Comparison of ENCODE assay signal across 28 cellular contexts in the genomic region with DNA sequence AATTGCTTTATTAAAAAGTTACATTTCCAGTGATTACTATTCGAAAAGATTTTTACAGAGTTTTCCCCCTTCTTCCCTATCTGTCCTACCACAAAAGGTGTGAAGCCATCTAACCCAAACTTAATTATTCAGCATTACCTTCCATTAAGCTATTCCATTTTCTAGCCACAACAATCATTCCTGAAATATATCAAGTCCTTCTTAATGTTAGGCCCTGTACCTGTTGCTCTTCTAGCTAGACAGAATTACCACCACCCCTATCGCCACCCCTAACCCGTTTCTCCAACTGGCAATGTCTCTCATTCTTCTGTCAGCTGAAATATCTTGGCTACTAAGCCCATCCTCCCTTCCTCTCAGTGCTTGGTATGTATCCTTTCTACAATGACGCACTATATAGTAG. TPM values are rescaled to one million over a fixed set of nuclear protein-coding genes. Genes with fewer than 3 reads are reported as not detected.
DNase-seq lines count a peak whose midpoint lies in the region; ATAC-seq and TF ChIP-seq lines count a peak whose summit lies in the region.
"Had no signal": no experiment of that assay in that cellular context is flagged by ENCODE, and none has a peak within 500 bp of the region (broad histone marks: within the 10 kb centered on the region; RNA-seq: fewer than 3 reads in every experiment).

No MANE protein-coding gene starts in this region.

- CTCF ChIA-PET in HEK293 (lab: Yijun Ruan, JAX) = no interaction called here

- 86% methylated on average over 4 of the region's 4 CpGs for WGBS in right cardiac atrium
- whole genome bisulfite sequencing in esophagus muscularis mucosa = 89% methylated on average over 4 of the region's 4 CpGs
- 88 to 96% (median 93%) methylated on average over 4 of the region's 4 CpGs for WGBS in spleen, 5 donors

- H3K9me3 ChIP-seq in left ventricle myocardium inferior (replicated peaks) (no peaks in the 10 kb centered on the region), right cardiac atrium (ENCODE audit: control insufficient read depth, low read length) (no peaks in the 10 kb centered on the region), HEK293 (ENCODE audit: control insufficient read depth, insufficient read depth, low read depth, low read length) (no peaks in the 10 kb centered on the region), esophagus muscularis mucosa (no peaks in the 10 kb centered on the region), spleen (no peaks in the 10 kb centered on the region), MG63 (no peaks in the 10 kb centered on the region)
- H3K9me3 ChIP-seq: colonic mucosa, lower lobe of right lung, neutrophil, Peyer's patch, SJCRH30 had no signal

- H3K4me3 ChIP-seq in left ventricle myocardium inferior (no peak overlapping the region), right cardiac atrium (ENCODE audit: low read length) (no peak overlapping the region), HEK293 (ENCODE audit: low read depth, low read length) (no peak overlapping the region), esophagus muscularis mucosa (no peak overlapping the region), spleen (no peak overlapping the region), MG63 (no peak overlapping the region)
- H3K4me3 ChIP-seq: colonic mucosa, lower lobe of right lung, Peyer's patch, SJCRH30 had no signal

- ATAC-seq in right cardiac atrium (no peak), HG02610 (IDR thresholded peaks at IDR 0.05; ENCODE audit: unreplicated experiment) (no peak)
- ATAC-seq: lower lobe of right lung; stimulated activated naive B cell treated with anti-CD40 and anti-IgM and Interleukin-4, amounts not matched to agents 10 μg/mL and 1 μg/mL and 100 μg/mL, for 72 hours had no signal

- H3K4me1 ChIP-seq in left ventricle myocardium inferior (peaks cover 93% of the 10 kb centered on the region), right cardiac atrium (ENCODE audit: control insufficient read depth, insufficient read depth, low read length) (peaks cover 22% of the 10 kb centered on the region), HEK293 (ENCODE audit: control insufficient read depth, insufficient read depth, low read length) (peaks cover 12% of the 10 kb centered on the region), esophagus muscularis mucosa (peaks cover 68 to 97% (median 81%) of the 10 kb centered on the region in 4 donors), spleen (peaks cover 21 to 97% (median 76%) of the 10 kb centered on the region in 6 donors)
- H3K4me1 ChIP-seq: colonic mucosa had no signal

- no peak for TF ChIP-seq EP300 in esophagus muscularis mucosa (IDR thresholded peaks at IDR 0.05)

- H3K27me3 ChIP-seq in left ventricle myocardium inferior (ENCODE audit: low read depth) (no peaks in the 10 kb centered on the region), right cardiac atrium (ENCODE audit: control insufficient read depth, insufficient read depth) (no peaks in the 10 kb centered on the region), esophagus muscularis mucosa (no peaks in the 10 kb centered on the region), spleen (replicated peaks in 1 of 7) (no peaks in the 10 kb centered on the region), MG63 (no peaks in the 10 kb centered on the region)
- H3K27me3 ChIP-seq: colonic mucosa, neutrophil, Peyer's patch, SJCRH30 had no signal

- TF ChIP-seq POLR2A in esophagus muscularis mucosa (IDR thresholded peaks at IDR 0.05; ENCODE audit: low read depth) = no peak
- no peak for TF ChIP-seq POLR2A in spleen (IDR thresholded peaks at IDR 0.05)

- H3K36me3 ChIP-seq in left ventricle myocardium inferior (peaks cover 6% of the 10 kb centered on the region), HEK293 (ENCODE audit: control insufficient read depth in 2 of 2, insufficient read depth in 1 of 2, low read length in 2 of 2) (peaks cover 7 to 34% of the 10 kb centered on the region in 2 experiments), esophagus muscularis mucosa (peaks cover 0 to 12% (median 5%) of the 10 kb centered on the region in 4 donors), spleen (peaks cover 0 to 66% (median 13%) of the 10 kb centered on the region in 6 donors), MG63 (peaks cover 53% of the 10 kb centered on the region)
- H3K36me3 ChIP-seq: colonic mucosa had no signal

- TF ChIP-seq CTCF in left ventricle myocardium inferior (IDR thresholded peaks at IDR 0.05; ENCODE audit: borderline replicate concordance) (no peak), HEK293 (tag by site-specific recombination; IDR thresholded peaks at IDR 0.05) (no peak), esophagus muscularis mucosa (IDR thresholded peaks at IDR 0.05) (no peak), spleen (IDR thresholded peaks at IDR 0.05 in 8 of 11, conservative IDR thresholded peaks at IDR 0.05 in 3 of 11) (no peak)

- DNase-seq in left ventricle myocardium inferior = no peak
- DNase-seq in right cardiac atrium = no peak
- no peak for DNase-seq in esophagus muscularis mucosa (ENCODE audit: extremely low spot score)
- DNase-seq in spleen = no peak
- no peak for DNase-seq in T-helper 9 cell
- DNase-seq in MG63 = no peak
- DNase-seq: activated CD4-positive, alpha-beta T cell treated with anti-CD3 and anti-CD28 coated beads, Interleukin-2, amount 50 U/mL, for 1 hour; activated gamma-delta T cell treated with Interleukin-2 at 50 U/mL for 16 hours; amygdala; colonic mucosa; DMS153; glutamatergic neuron; H9; kidney; lower lobe of right lung; NCI-H1105; NCI-H2029 treated with DMSO at 0.1 percent for 48 hours; NCI-H2227 treated with DMSO at 0.1 percent for 48 hours; NCI-H69; Peyer's patch; SJCRH30; stimulated activated CD4-positive, alpha-beta T cell treated with anti-CD3 and anti-CD28 coated beads, Interleukin-4, amount 100 ng/mL, for 1 hour; stimulated activated naive B cell treated with anti-CD40 and anti-IgM and Interleukin-4, amounts not matched to agents 10 μg/mL and 1 μg/mL and 100 μg/mL, for 72 hours; T-helper 1 cell had no signal

- intact Hi-C loops in left ventricle myocardium inferior (cut with micrococcal nuclease) (no loop called here), right cardiac atrium (cut with DNase I) (no loop called here), esophagus muscularis mucosa (cut with DNase I) (loop anchor here (10.0 kb wide), 1 partner anchor 142 kb away; no protein-coding TSS in a partner anchor), spleen (cut with DNase I; ENCODE audit: low total_unique reads) (no loop called here)

- POLR2A ChIA-PET in HEK293 (lab: Yijun Ruan, JAX) = interaction anchor here (1.8 kb wide), 1 partner anchor 14 kb away, joined by 7 read pairs; a partner anchor contains a TSS

- peak overlapping the region; percentile 44 for H3K27ac ChIP-seq in left ventricle myocardium inferior (replicated peaks)
- H3K27ac ChIP-seq in right cardiac atrium (ENCODE audit: low read length) = no peak overlapping the region
- H3K27ac ChIP-seq in HEK293 (ENCODE audit: extremely low read depth, low read depth, low read length) = no peak overlapping the region
- peak overlapping the region; percentile 40 to 84 (median 80) for H3K27ac ChIP-seq in esophagus muscularis mucosa (replicated peaks in 1 of 4)
- H3K27ac ChIP-seq in spleen = peak overlapping the region in 5 of 8 donors; percentile 0 to 65 (median 9)
- H3K27ac ChIP-seq: colonic mucosa, lower lobe of right lung, neutrophil, Peyer's patch, SJCRH30 had no signal

TF ChIP-seq in HEK293, 187 proteins besides CTCF, POLR2A, EP300 and RAD21:
- TF ChIP-seq SCRT1 (tag by site-specific recombination; IDR thresholded peaks at IDR 0.05; ENCODE audit: borderline replicate concordance) = peak; percentile 54; the same call in 1 of the 2 replicates
- no peak for TF ChIP-seq KLF9 (tag by site-specific recombination; IDR thresholded peaks at IDR 0.05; ENCODE audit: low read depth)
- TF ChIP-seq SCRT2 (tag by site-specific recombination; IDR thresholded peaks at IDR 0.05) = peak; percentile 74

RNA-seq across cellular contexts. Expression of a gene that starts 13.9 kb away (rescaled TPM):
- total RNA-seq in left ventricle myocardium inferior (59.8 TPM), right cardiac atrium (10 to 100 TPM; 51.5 to 57.6 (median 53.4) TPM), esophagus muscularis mucosa (10 to 100 TPM; 32.6 to 38.1 (median 34.7) TPM), spleen (10 to 100 TPM; 40.5 to 59.7 (median 44.3) TPM)
- polyA plus RNA-seq in right cardiac atrium (64.4 TPM), spleen (10 to 100 TPM; 18.8 to 28.1 (median 22.0) TPM)
- 26.2 and 29.0 TPM in 2 replicates for total RNA-seq in MG63 (2014; rRNA removed; shearing (Covaris generic); ENCODE audit: low replicate concordance)

RNA-seq across cellular contexts. Expression of a gene that starts 23.1 kb away (rescaled TPM):
- total RNA-seq in left ventricle myocardium inferior (0.44 TPM), right cardiac atrium (under 1 TPM; 0.29 to 0.56 (median 0.38) TPM), esophagus muscularis mucosa (under 1 TPM in 3 of 4 donors, not detected in 1; 0.19 to 0.98 (median 0.33) TPM), spleen (10 to 100 TPM; 32.3 to 55.7 (median 50.1) TPM)
- polyA plus RNA-seq in right cardiac atrium (0.81 TPM), spleen (100 to 1,000 TPM in 2 of 3 donors, 10 to 100 TPM in 1; 76.9 to 165 (median 103) TPM)
- total RNA-seq in MG63 (2014; rRNA removed; shearing (Covaris generic); ENCODE audit: low replicate concordance) = 0.89 TPM in 1 of 2 replicates, not detected in the other
- total RNA-seq: bronchial epithelial cell, H9 had no signal

Comparison
In these comparisons a context has a peak if more than half of its experiments do, and no peak if none do; other contexts are left out.
1. H3K27ac ChIP-seq: peak in left ventricle myocardium inferior (single experiment), esophagus muscularis mucosa (4 of 4) and spleen (5 of 8); none in right cardiac atrium (single experiment) and HEK293 (single experiment).
2. RNA of a gene that starts 23.1 kb away (total RNA-seq): 32.3 to 55.7 TPM in spleen; 0.89 TPM in MG63, 0.29 to 0.56 TPM in right cardiac atrium, 0.44 TPM in left ventricle myocardium inferior (single experiment) and 0.19 to 0.98 TPM in esophagus muscularis mucosa; every median in the first group is over 10 times any median in the second.